In genomic region chr13:51844862-51845573, GRCh38 we compare ENCODE assay signal across 8 cellular contexts. TPM values are rescaled to one million over a fixed set of nuclear protein-coding genes. Genes with fewer than 3 reads are reported as not detected.
DNase-seq lines count a peak whose midpoint lies in the region; ATAC-seq lines count a peak whose summit lies in the region.

Gene TMEM272 (minus strand): TSS chr13:51845177. CDS start chr13:51838530, 6,647 bp downstream.

- intact Hi-C loops in activated CD4-positive, alpha-beta T cell treated with anti-CD3 and anti-CD28 coated beads, Interleukin-2, amount 10 ng/mL, durations not matched to agents 24 days and 14 days (cut with micrococcal nuclease) = no loop called here

- no peaks in the 10 kb centered on the region for H3K36me3 Mint-ChIP-seq in activated CD4-positive, alpha-beta T cell treated with anti-CD3 and anti-CD28 coated beads, Interleukin-2, amount 10 ng/mL, durations not matched to agents 24 days and 14 days (ENCODE audit: low read depth)
- H3K36me3 Mint-ChIP-seq in stimulated activated effector memory CD8-positive, alpha-beta T cell treated with anti-CD3 and anti-CD28 coated beads, Interleukin-12 subunit alpha, Interleukin-12 subunit beta, amount 100 ng/mL, for 72 hours = no peaks in the 10 kb centered on the region

- peak; percentile 61 for ATAC-seq in GM18867 (IDR thresholded peaks at IDR 0.05; ENCODE audit: unreplicated experiment)
- ATAC-seq in stimulated activated effector memory CD8-positive, alpha-beta T cell treated with anti-CD3 and anti-CD28 coated beads, Interleukin-12 subunit alpha, Interleukin-12 subunit beta, amount 100 ng/mL, for 72 hours = peak; percentile 50

- peaks cover 18% of the 10 kb centered on the region for H3K4me1 Mint-ChIP-seq in activated CD4-positive, alpha-beta T cell treated with anti-CD3 and anti-CD28 coated beads, Interleukin-2, amount 10 ng/mL, durations not matched to agents 24 days and 14 days
- H3K4me1 Mint-ChIP-seq in stimulated activated effector memory CD8-positive, alpha-beta T cell treated with anti-CD3 and anti-CD28 coated beads, Interleukin-12 subunit alpha, Interleukin-12 subunit beta, amount 100 ng/mL, for 72 hours = peaks cover 9% of the 10 kb centered on the region

- peaks cover 13% of the 10 kb centered on the region for H3K27me3 Mint-ChIP-seq in activated CD4-positive, alpha-beta T cell treated with anti-CD3 and anti-CD28 coated beads, Interleukin-2, amount 10 ng/mL, durations not matched to agents 24 days and 14 days

- no peaks in the 10 kb centered on the region for H3K9me3 Mint-ChIP-seq in activated CD4-positive, alpha-beta T cell treated with anti-CD3 and anti-CD28 coated beads, Interleukin-2, amount 10 ng/mL, durations not matched to agents 24 days and 14 days
- H3K9me3 Mint-ChIP-seq in stimulated activated effector memory CD8-positive, alpha-beta T cell treated with anti-CD3 and anti-CD28 coated beads, Interleukin-12 subunit alpha, Interleukin-12 subunit beta, amount 100 ng/mL, for 72 hours = no peaks in the 10 kb centered on the region

- peak; percentile 70 for DNase-seq in AG08395 (ENCODE audit: low spot score)
- peak; percentile 53 for DNase-seq in NCI-H146 (lab: John Stamatoyannopoulos, UW)
- peak; percentile 86 for DNase-seq in activated CD4-positive, alpha-beta T cell treated with anti-CD3 and anti-CD28 coated beads, Interleukin-2, amount 10 ng/mL, durations not matched to agents 24 days and 14 days
- peak; percentile 27 for DNase-seq in effector CD4-positive, alpha-beta T cell
- DNase-seq in medulla oblongata (ENCODE audit: extremely low spot score) = peak; percentile 63
- DNase-seq in stimulated activated effector memory CD8-positive, alpha-beta T cell treated with anti-CD3 and anti-CD28 coated beads, Interleukin-12 subunit alpha, Interleukin-12 subunit beta, amount 100 ng/mL, for 72 hours (ENCODE audit: low spot score in 2 of 2) = peak; percentile 40 to 72
- no peak for DNase-seq in DMS79 treated with DMSO at 0.1 percent for 48 hours (lab: John Stamatoyannopoulos, UW)

- no peak within 1 kb of the TSS for H3K27ac Mint-ChIP-seq in activated CD4-positive, alpha-beta T cell treated with anti-CD3 and anti-CD28 coated beads, Interleukin-2, amount 10 ng/mL, durations not matched to agents 24 days and 14 days
- H3K27ac Mint-ChIP-seq in stimulated activated effector memory CD8-positive, alpha-beta T cell treated with anti-CD3 and anti-CD28 coated beads, Interleukin-12 subunit alpha, Interleukin-12 subunit beta, amount 100 ng/mL, for 72 hours = no peak within 1 kb of the TSS

- H3K4me3 Mint-ChIP-seq in activated CD4-positive, alpha-beta T cell treated with anti-CD3 and anti-CD28 coated beads, Interleukin-2, amount 10 ng/mL, durations not matched to agents 24 days and 14 days = peak within 1 kb of the TSS; percentile 49
- peak within 1 kb of the TSS; percentile 36 for H3K4me3 Mint-ChIP-seq in stimulated activated effector memory CD8-positive, alpha-beta T cell treated with anti-CD3 and anti-CD28 coated beads, Interleukin-12 subunit alpha, Interleukin-12 subunit beta, amount 100 ng/mL, for 72 hours

RNA-seq across cellular contexts. Expression of gene TMEM272, which starts in this region (rescaled TPM):
- total RNA-seq in activated CD4-positive, alpha-beta T cell treated with anti-CD3 and anti-CD28 coated beads, Interleukin-2, amount 10 ng/mL, durations not matched to agents 24 days and 14 days = 0.38 and 0.77 TPM in 2 replicates

Comparison
In these comparisons a context has a peak if more than half of its experiments do, and no peak if none do; other contexts are left out.
1. Peak in DNase-seq in activated CD4-positive, alpha-beta T cell treated with anti-CD3 and anti-CD28 coated beads, Interleukin-2, amount 10 ng/mL, durations not matched to agents 24 days and 14 days; RNA of the gene not detected or under 1 TPM.